Comparison of ENCODE assay signal across 1 cellular context in genomic region chr5:56692359-56693219, GRCh38.
TF ChIP-seq lines count a peak whose summit lies in the region.

No MANE protein-coding gene starts in this region.

TF ChIP-seq in GM12878, 131 proteins besides CTCF, POLR2A, EP300 and RAD21 (continued from another document and continues in another):
- TF ChIP-seq NKRF (conservative IDR thresholded peaks at IDR 0.05) (no peak), SIX5 (IDR thresholded peaks at IDR 0.05; ENCODE audit: low read depth, low read length, severe bottlenecking) (no peak), TCF7 (IDR thresholded peaks at IDR 0.05; ENCODE audit: borderline replicate concordance) (peak; percentile 81), ASH2L (IDR thresholded peaks at IDR 0.05; ENCODE audit: borderline replicate concordance, low read depth) (no peak), ATF2 (IDR thresholded peaks at IDR 0.05; ENCODE audit: low read length) (peak; percentile 43; the same call in 1 of the 2 replicates), SP1 (IDR thresholded peaks at IDR 0.05; ENCODE audit: low read depth, low read length) (no peak), NR2F1 (conservative IDR thresholded peaks at IDR 0.05) (no peak), SMC3 (IDR thresholded peaks at IDR 0.05; ENCODE audit: borderline replicate concordance, low read length) (no peak), MAX (IDR thresholded peaks at IDR 0.05; ENCODE audit: low read depth, low read length) (no peak), TARDBP (IDR thresholded peaks at IDR 0.05; ENCODE audit: borderline replicate concordance) (no peak), POU2F2 (IDR thresholded peaks at IDR 0.05; ENCODE audit: borderline replicate concordance, low read depth, low read length) (no peak), BCL3 (IDR thresholded peaks at IDR 0.05; ENCODE audit: borderline replicate concordance, insufficient read depth, low read depth, low read length, poor library complexity, severe bottlenecking) (no peak), BRCA1 (IDR thresholded peaks at IDR 0.05; ENCODE audit: low read depth, low read length) (no peak), CREB1 (IDR thresholded peaks at IDR 0.05; ENCODE audit: low read depth) (no peak), CUX1 (IDR thresholded peaks at IDR 0.05; ENCODE audit: insufficient replicate concordance, low read depth, low read length) (no peak), PML (IDR thresholded peaks at IDR 0.05; ENCODE audit: low read length) (no peak), MEF2A (IDR thresholded peaks at IDR 0.05; ENCODE audit: insufficient read depth, low read depth, low read length) (0 out of 2 replicates have a peak, but pooled peaks have one; percentile 32), NFIC (IDR thresholded peaks at IDR 0.05; ENCODE audit: low read depth, low read length) (peak; percentile 77), TCF3 (IDR thresholded peaks at IDR 0.05; ENCODE audit: borderline replicate concordance, insufficient read depth, low read depth, low read length) (no peak), SIN3A (IDR thresholded peaks at IDR 0.05; ENCODE audit: low read depth, low read length) (no peak), EGR1 (IDR thresholded peaks at IDR 0.05; ENCODE audit: borderline replicate concordance in 1 of 2, low read depth in 2 of 2, low read length in 2 of 2) (no peak), FOXM1 (IDR thresholded peaks at IDR 0.05; ENCODE audit: low read depth, low read length) (0 out of 2 replicates have a peak, but pooled peaks have one; percentile 27), NFXL1 (IDR thresholded peaks at IDR 0.05; ENCODE audit: borderline replicate concordance) (no peak), CHD1 (IDR thresholded peaks at IDR 0.05; ENCODE audit: low read depth, low read length) (no peak), BMI1 (IDR thresholded peaks at IDR 0.05; ENCODE audit: borderline replicate concordance) (no peak), ZZZ3 (IDR thresholded peaks at IDR 0.05; ENCODE audit: control insufficient read depth, insufficient read length, low read depth) (no peak), FOXK2 (IDR thresholded peaks at IDR 0.05) (no peak), NFYA (IDR thresholded peaks at IDR 0.05; ENCODE audit: borderline replicate concordance, low read depth, low read length) (no peak), CBFB (IDR thresholded peaks at IDR 0.05; ENCODE audit: low read depth) (no peak), PAX8 (IDR thresholded peaks at IDR 0.05) (no peak), IRF4 (IDR thresholded peaks at IDR 0.05; ENCODE audit: low read depth, low read length) (no peak), STAT3 (IDR thresholded peaks at IDR 0.05; ENCODE audit: low read depth, low read length) (no peak), TCF12 (IDR thresholded peaks at IDR 0.05; ENCODE audit: low read depth, low read length) (no peak), EZH2 (IDR thresholded peaks at IDR 0.05; ENCODE audit: borderline replicate concordance, control insufficient read depth, low read depth, low read length) (no peak), MXI1 (IDR thresholded peaks at IDR 0.05; ENCODE audit: low read depth, low read length) (no peak), SUZ12 (IDR thresholded peaks at IDR 0.05; ENCODE audit: unreplicated experiment) (no peak), RELA (IDR thresholded peaks at IDR 0.05; ENCODE audit: borderline replicate concordance, partially characterized antibody) (no peak), RB1 (IDR thresholded peaks at IDR 0.05; ENCODE audit: borderline replicate concordance) (no peak), SPI1 (IDR thresholded peaks at IDR 0.05; ENCODE audit: borderline replicate concordance, insufficient read depth, low read depth, low read length) (no peak), MLLT1 (IDR thresholded peaks at IDR 0.05) (no peak), PAX5 (IDR thresholded peaks at IDR 0.05; ENCODE audit: borderline replicate concordance, low read depth, low read length) (no peak), NBN (IDR thresholded peaks at IDR 0.05) (no peak), ZNF217 (IDR thresholded peaks at IDR 0.05) (no peak)
- TF ChIP-seq, protein P1, sequence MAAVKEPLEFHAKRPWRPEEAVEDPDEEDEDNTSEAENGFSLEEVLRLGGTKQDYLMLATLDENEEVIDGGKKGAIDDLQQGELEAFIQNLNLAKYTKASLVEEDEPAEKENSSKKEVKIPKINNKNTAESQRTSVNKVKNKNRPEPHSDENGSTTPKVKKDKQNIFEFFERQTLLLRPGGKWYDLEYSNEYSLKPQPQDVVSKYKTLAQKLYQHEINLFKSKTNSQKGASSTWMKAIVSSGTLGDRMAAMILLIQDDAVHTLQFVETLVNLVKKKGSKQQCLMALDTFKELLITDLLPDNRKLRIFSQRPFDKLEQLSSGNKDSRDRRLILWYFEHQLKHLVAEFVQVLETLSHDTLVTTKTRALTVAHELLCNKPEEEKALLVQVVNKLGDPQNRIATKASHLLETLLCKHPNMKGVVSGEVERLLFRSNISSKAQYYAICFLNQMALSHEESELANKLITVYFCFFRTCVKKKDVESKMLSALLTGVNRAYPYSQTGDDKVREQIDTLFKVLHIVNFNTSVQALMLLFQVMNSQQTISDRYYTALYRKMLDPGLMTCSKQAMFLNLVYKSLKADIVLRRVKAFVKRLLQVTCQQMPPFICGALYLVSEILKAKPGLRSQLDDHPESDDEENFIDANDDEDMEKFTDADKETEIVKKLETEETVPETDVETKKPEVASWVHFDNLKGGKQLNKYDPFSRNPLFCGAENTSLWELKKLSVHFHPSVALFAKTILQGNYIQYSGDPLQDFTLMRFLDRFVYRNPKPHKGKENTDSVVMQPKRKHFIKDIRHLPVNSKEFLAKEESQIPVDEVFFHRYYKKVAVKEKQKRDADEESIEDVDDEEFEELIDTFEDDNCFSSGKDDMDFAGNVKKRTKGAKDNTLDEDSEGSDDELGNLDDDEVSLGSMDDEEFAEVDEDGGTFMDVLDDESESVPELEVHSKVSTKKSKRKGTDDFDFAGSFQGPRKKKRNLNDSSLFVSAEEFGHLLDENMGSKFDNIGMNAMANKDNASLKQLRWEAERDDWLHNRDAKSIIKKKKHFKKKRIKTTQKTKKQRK (IDR thresholded peaks at IDR 0.05; ENCODE audit: low read depth, low read length) = no peak
- TF ChIP-seq, protein P2, sequence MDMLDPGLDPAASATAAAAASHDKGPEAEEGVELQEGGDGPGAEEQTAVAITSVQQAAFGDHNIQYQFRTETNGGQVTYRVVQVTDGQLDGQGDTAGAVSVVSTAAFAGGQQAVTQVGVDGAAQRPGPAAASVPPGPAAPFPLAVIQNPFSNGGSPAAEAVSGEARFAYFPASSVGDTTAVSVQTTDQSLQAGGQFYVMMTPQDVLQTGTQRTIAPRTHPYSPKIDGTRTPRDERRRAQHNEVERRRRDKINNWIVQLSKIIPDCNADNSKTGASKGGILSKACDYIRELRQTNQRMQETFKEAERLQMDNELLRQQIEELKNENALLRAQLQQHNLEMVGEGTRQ (IDR thresholded peaks at IDR 0.05; ENCODE audit: borderline replicate concordance, low read depth, low read length) = no peak
